30 cellular contexts compared by ENCODE assay signal in genomic region chr12:94198469-94198868, GRCh38. TPM values are rescaled to one million over a fixed set of nuclear protein-coding genes. Genes with fewer than 3 reads are reported as not detected.
"Had no signal": no experiment of that assay in that cellular context is flagged by ENCODE, and none has a peak within 500 bp of the region (broad histone marks: within the 10 kb centered on the region; RNA-seq: fewer than 3 reads in every experiment).

No MANE protein-coding gene starts in this region.

- H3K27me3 Mint-ChIP-seq: activated CD4-positive, alpha-beta T cell treated with anti-CD3 and anti-CD28 coated beads for 36 hours; activated naive CD8-positive, alpha-beta T cell treated with anti-CD3 and anti-CD28 coated beads, Interleukin-2, amount 10 ng/mL, durations not matched to agents 7 days and 5 days; natural killer cell treated with Interleukin-12 subunit alpha and Interleukin-12 subunit beta and Interleukin-15 and Interleukin-18, amount 100 ng/mL, for 72 hours had no signal

- H3K4me3 ChIP-seq: coronary artery, dorsolateral prefrontal cortex, heart right ventricle, left ventricle myocardium inferior, lung, mucosa of descending colon, skin epidermis, testis had no signal

- H3K27ac Mint-ChIP-seq: activated CD4-positive, alpha-beta T cell treated with anti-CD3 and anti-CD28 coated beads for 36 hours; activated CD8-positive, alpha-beta T cell treated with anti-CD3 and anti-CD28 coated beads, Interleukin-2, amount 10 ng/mL, durations not matched to agents 7 days and 5 days; activated naive CD8-positive, alpha-beta T cell treated with anti-CD3 and anti-CD28 coated beads, Interleukin-2, amount 10 ng/mL, durations not matched to agents 7 days and 5 days; T-helper 2 cell treated with Interferon-gamma antibody and Interleukin-4, amounts not matched to agents 5 μg/mL and 100 μg/mL, for 36 hours had no signal

- H3K4me1 ChIP-seq: heart right ventricle, left ventricle myocardium inferior, testis had no signal

- FAIRE-seq: astrocyte, endothelial cell of umbilical vein, islet of Langerhans, urothelium cell line had no signal

- H3K27ac ChIP-seq: brain microvascular endothelial cell, coronary artery, dorsolateral prefrontal cortex, heart right ventricle, left ventricle myocardium inferior, skin epidermis, testis had no signal

- H3K4me3 Mint-ChIP-seq: activated CD4-positive, alpha-beta T cell treated with anti-CD3 and anti-CD28 coated beads for 36 hours; activated CD8-positive, alpha-beta T cell treated with anti-CD3 and anti-CD28 coated beads, Interleukin-2, amount 10 ng/mL, durations not matched to agents 7 days and 5 days; activated naive CD8-positive, alpha-beta T cell treated with anti-CD3 and anti-CD28 coated beads, Interleukin-2, amount 10 ng/mL, durations not matched to agents 7 days and 5 days; natural killer cell treated with Interleukin-12 subunit alpha and Interleukin-12 subunit beta and Interleukin-15 and Interleukin-18, amount 100 ng/mL, for 72 hours; T-helper 2 cell treated with Interferon-gamma antibody and Interleukin-4, amounts not matched to agents 5 μg/mL and 100 μg/mL, for 36 hours had no signal

- H3K27me3 ChIP-seq: brain microvascular endothelial cell, dorsolateral prefrontal cortex, heart right ventricle, testis had no signal

- DNase-seq: activated CD4-positive, alpha-beta T cell treated with anti-CD3 and anti-CD28 coated beads for 36 hours; activated CD4-positive, CD25-positive, alpha-beta regulatory T cell; activated CD8-positive, alpha-beta T cell treated with anti-CD3 and anti-CD28 coated beads, Interleukin-2, amount 10 ng/mL, durations not matched to agents 7 days and 5 days; activated effector memory CD4-positive, alpha-beta T cell treated with Interleukin-2 at 50 U/mL for 16 hours; activated naive CD4-positive, alpha-beta T cell treated with Interleukin-2 at 50 U/mL for 16 hours; activated naive CD8-positive, alpha-beta T cell treated with anti-CD3 and anti-CD28 coated beads, Interleukin-2, amount 10 ng/mL, durations not matched to agents 7 days and 5 days; brain microvascular endothelial cell; dorsolateral prefrontal cortex; effector memory CD4-positive, alpha-beta T cell; foreskin fibroblast; heart right ventricle; left ventricle myocardium inferior; mucosa of descending colon; stimulated activated CD4-positive, alpha-beta T cell treated with anti-CD3 and anti-CD28 coated beads, Interleukin-1b, Interleukin-23, amount 100 ng/mL, for 48 hours; stimulated activated CD4-positive, alpha-beta T cell treated with anti-CD3 and anti-CD28 coated beads, Interleukin-4, amount 100 ng/mL, for 4 hours; stimulated activated CD8-positive, alpha-beta memory T cell treated with anti-CD3 and anti-CD28 coated beads, Interleukin-4, amount 100 ng/mL, for 48 hours; stimulated activated naive CD4-positive, alpha-beta T cell treated with Interleukin-2 at 50 U/mL for 16 hours; T-helper 1 cell; testis; trophoblast cell had no signal

- H3K9me3 ChIP-seq: mucosa of descending colon, testis had no signal

- ATAC-seq: activated CD4-positive, alpha-beta T cell treated with anti-CD3 and anti-CD28 coated beads for 36 hours; activated CD8-positive, alpha-beta T cell treated with anti-CD3 and anti-CD28 coated beads, Interleukin-2, amount 10 ng/mL, durations not matched to agents 7 days and 5 days; heart right ventricle; mucosa of descending colon; natural killer cell treated with Interleukin-12 subunit alpha and Interleukin-12 subunit beta and Interleukin-15 and Interleukin-18, amount 100 ng/mL, for 72 hours; sciatic nerve had no signal

- H3K36me3 ChIP-seq: brain microvascular endothelial cell, left ventricle myocardium inferior had no signal

RNA-seq across cellular contexts. Expression of gene PLXNC1, which starts 50.1 kb away (rescaled TPM):
- polyA plus RNA-seq: endothelial cell of umbilical vein had no signal
